ENCODE assay signal across 29 cellular contexts in the genomic region with DNA sequence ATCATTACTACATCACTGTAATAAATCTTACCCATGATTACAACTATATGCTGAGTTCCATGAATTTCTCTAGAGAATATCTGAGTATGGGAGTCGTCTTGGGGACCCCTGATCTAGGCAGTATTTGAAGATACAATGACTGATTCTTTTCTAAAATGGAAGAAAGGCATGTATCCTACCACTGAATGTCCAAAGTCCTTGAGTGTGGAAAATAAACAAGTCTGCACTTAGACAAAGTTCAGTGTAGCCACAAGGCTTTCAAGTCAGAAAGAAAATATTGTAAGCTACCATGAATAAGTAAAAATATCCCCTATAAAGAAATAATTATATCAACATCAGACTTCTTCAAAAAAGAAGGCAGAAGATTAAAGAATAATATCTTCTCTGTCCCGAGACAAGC.
"Had no signal": no experiment of that assay in that cellular context is flagged by ENCODE, and none has a peak within 500 bp of the region (broad histone marks: within the 10 kb centered on the region; RNA-seq: fewer than 3 reads in every experiment).

No MANE protein-coding gene starts in this region.

- H3K27ac Mint-ChIP-seq: stimulated activated effector memory CD8-positive, alpha-beta T cell treated with anti-CD3 and anti-CD28 coated beads, Interleukin-12 subunit alpha, Interleukin-12 subunit beta, amount 100 ng/mL, for 72 hours; stimulated activated memory B cell treated with anti-CD40 and anti-IgM and Interleukin-4, amounts not matched to agents 10 μg/mL and 1 μg/mL and 100 μg/mL, for 72 hours; stimulated activated naive B cell treated with anti-CD40 and anti-IgM and Interleukin-4, amounts not matched to agents 10 μg/mL and 1 μg/mL and 100 μg/mL, for 72 hours; stimulated activated naive CD8-positive, alpha-beta T cell treated with anti-CD3 and anti-CD28 coated beads, Interleukin-15, amount 100 ng/mL, for 72 hours; stimulated activated naive CD8-positive, alpha-beta T cell treated with anti-CD3 and anti-CD28 coated beads, Interleukin-15, Interleukin-2, amounts not matched to agents 100 ng/mL and 50 ng/mL, for 24 hours; type B pancreatic cell had no signal

- H3K4me3 Mint-ChIP-seq: stimulated activated effector memory CD8-positive, alpha-beta T cell treated with anti-CD3 and anti-CD28 coated beads, Interleukin-12 subunit alpha, Interleukin-12 subunit beta, amount 100 ng/mL, for 72 hours; stimulated activated memory B cell treated with anti-CD40 and anti-IgM and Interleukin-4, amounts not matched to agents 10 μg/mL and 1 μg/mL and 100 μg/mL, for 72 hours; stimulated activated naive B cell treated with anti-CD40 and anti-IgM and Interleukin-4, amounts not matched to agents 10 μg/mL and 1 μg/mL and 100 μg/mL, for 72 hours; stimulated activated naive CD8-positive, alpha-beta T cell treated with anti-CD3 and anti-CD28 coated beads, Interleukin-15, amount 100 ng/mL, for 72 hours; stimulated activated naive CD8-positive, alpha-beta T cell treated with anti-CD3 and anti-CD28 coated beads, Interleukin-15, Interleukin-2, amounts not matched to agents 100 ng/mL and 50 ng/mL, for 24 hours; type B pancreatic cell had no signal

- H3K27me3 ChIP-seq: stomach, suprapubic skin, testis, thyroid gland, tibial artery, tibial nerve, transverse colon, upper lobe of left lung, upper lobe of right lung, uterus, vagina had no signal

- H3K27ac ChIP-seq: stomach, suprapubic skin, testis, thoracic aorta, thyroid gland, tibial artery, tibial nerve, transverse colon, upper lobe of left lung, upper lobe of right lung, uterus, vagina had no signal

- H3K27me3 Mint-ChIP-seq: stimulated activated memory B cell treated with anti-CD40 and anti-IgM and Interleukin-4, amounts not matched to agents 10 μg/mL and 1 μg/mL and 100 μg/mL, for 72 hours; stimulated activated naive B cell treated with anti-CD40 and anti-IgM and Interleukin-4, amounts not matched to agents 10 μg/mL and 1 μg/mL and 100 μg/mL, for 72 hours; stimulated activated naive CD8-positive, alpha-beta T cell treated with anti-CD3 and anti-CD28 coated beads, Interleukin-15, amount 100 ng/mL, for 72 hours; stimulated activated naive CD8-positive, alpha-beta T cell treated with anti-CD3 and anti-CD28 coated beads, Interleukin-15, Interleukin-2, amounts not matched to agents 100 ng/mL and 50 ng/mL, for 24 hours; type B pancreatic cell had no signal

- H3K36me3 Mint-ChIP-seq: stimulated activated effector memory CD8-positive, alpha-beta T cell treated with anti-CD3 and anti-CD28 coated beads, Interleukin-12 subunit alpha, Interleukin-12 subunit beta, amount 100 ng/mL, for 72 hours had no signal

- DNase-seq: stimulated activated CD4-positive, alpha-beta T cell treated with anti-CD3 and anti-CD28 coated beads, Interleukin-2, amount 100 ng/mL, for 48 hours; stimulated activated CD4-positive, alpha-beta T cell treated with anti-CD3 and anti-CD28 coated beads, Interleukin-4, amount 100 ng/mL, for 1 hour; stimulated activated CD4-positive, alpha-beta T cell treated with anti-CD3 and anti-CD28 coated beads, Interleukin-4, amount 100 ng/mL, for 24 hours; stimulated activated CD4-positive, alpha-beta T cell treated with anti-CD3 and anti-CD28 coated beads, Interleukin-4, amount 100 ng/mL, for 4 hours; stimulated activated CD8-positive, alpha-beta memory T cell treated with anti-CD3 and anti-CD28 coated beads, Interleukin-4, amount 100 ng/mL, for 48 hours; stimulated activated naive B cell treated with anti-CD40 and anti-IgM and Interleukin-4, amounts not matched to agents 10 μg/mL and 1 μg/mL and 100 μg/mL, for 72 hours; stimulated activated naive CD4-positive, alpha-beta T cell; stimulated activated naive CD4-positive, alpha-beta T cell treated with Interleukin-2 at 50 U/mL for 16 hours; stimulated activated naive CD8-positive, alpha-beta T cell treated with anti-CD3 and anti-CD28 coated beads, Interleukin-15, amount 100 ng/mL, for 72 hours; stimulated activated naive CD8-positive, alpha-beta T cell treated with anti-CD3 and anti-CD28 coated beads, Interleukin-15, Interleukin-2, amounts not matched to agents 100 U/mL and 50 U/mL, for 24 hours; stomach; substantia nigra; testis; thyroid gland; tibial artery; transverse colon; trophoblast cell; upper lobe of left lung; upper lobe of right lung; uterus had no signal

- ATAC-seq: stimulated activated effector memory CD8-positive, alpha-beta T cell treated with anti-CD3 and anti-CD28 coated beads, Interleukin-12 subunit alpha, Interleukin-12 subunit beta, amount 100 ng/mL, for 72 hours; stimulated activated memory B cell treated with anti-CD40 and anti-IgM and Interleukin-4, amounts not matched to agents 10 μg/mL and 1 μg/mL and 100 μg/mL, for 72 hours; stimulated activated naive B cell treated with anti-CD40 and anti-IgM and Interleukin-4, amounts not matched to agents 10 μg/mL and 1 μg/mL and 100 μg/mL, for 72 hours; stimulated activated naive CD8-positive, alpha-beta T cell treated with anti-CD3 and anti-CD28 coated beads, Interleukin-15, amount 100 ng/mL, for 72 hours; stimulated activated naive CD8-positive, alpha-beta T cell treated with anti-CD3 and anti-CD28 coated beads, Interleukin-15, Interleukin-2, amounts not matched to agents 100 U/mL and 50 U/mL, for 24 hours; upper lobe of right lung had no signal

- H3K9me3 ChIP-seq: suprapubic skin, testis, thyroid gland had no signal

- H3K4me3 ChIP-seq: stomach, suprapubic skin, testis, thoracic aorta, thyroid gland, tibial artery, tibial nerve, transverse colon, upper lobe of left lung, upper lobe of right lung, uterus, vagina had no signal

- FAIRE-seq: urothelium cell line had no signal

- H3K4me1 ChIP-seq: stomach, suprapubic skin, testis, thyroid gland, tibial artery, tibial nerve, transverse colon, upper lobe of left lung, upper lobe of right lung, uterus, vagina had no signal

- H3K36me3 ChIP-seq: upper lobe of right lung, uterus had no signal

- H3K4me1 Mint-ChIP-seq: stimulated activated effector memory CD8-positive, alpha-beta T cell treated with anti-CD3 and anti-CD28 coated beads, Interleukin-12 subunit alpha, Interleukin-12 subunit beta, amount 100 ng/mL, for 72 hours; stimulated activated memory B cell treated with anti-CD40 and anti-IgM and Interleukin-4, amounts not matched to agents 10 μg/mL and 1 μg/mL and 100 μg/mL, for 72 hours; stimulated activated naive B cell treated with anti-CD40 and anti-IgM and Interleukin-4, amounts not matched to agents 10 μg/mL and 1 μg/mL and 100 μg/mL, for 72 hours; stimulated activated naive CD8-positive, alpha-beta T cell treated with anti-CD3 and anti-CD28 coated beads, Interleukin-15, amount 100 ng/mL, for 72 hours had no signal
